ENCODE assay signal across 20 cellular contexts in genomic region chr6:45614488-45615285, GRCh38.
A peak's percentile ranks its signal among the peaks of the same experiment; 100 is the strongest.
DNase-seq lines count a peak whose midpoint lies in the region; ATAC-seq, FAIRE-seq and TF ChIP-seq lines count a peak whose summit lies in the region.
"Had no signal": no experiment of that assay in that cellular context is flagged by ENCODE, and none has a peak within 500 bp of the region (broad histone marks: within the 10 kb centered on the region; RNA-seq: fewer than 3 reads in every experiment).

No MANE protein-coding gene starts in this region.

- H3K56ac ChIP-seq in IMR-90 (ENCODE audit: extremely low read depth, insufficient read depth, low read length), result no peak overlapping the region

- intact Hi-C loops in IMR-90 (cut with micrococcal nuclease), result no loop called here

- TF ChIP-seq RAD21 in A549 (conservative IDR thresholded peaks at IDR 0.05 in 1 of 2, IDR thresholded peaks at IDR 0.05 in 1 of 2) (no peak), IMR-90 (IDR thresholded peaks at IDR 0.05; ENCODE audit: low read length) (no peak)

- CTCF ChIA-PET in A549 (lab: Yijun Ruan, JAX) (interaction anchor here (1.1 kb wide), 1 partner anchor 959 kb away, joined by 3 read pairs; no protein-coding TSS in a partner anchor), IMR-90 (lab: Yijun Ruan, JAX) (no interaction called here)

- H2AK5ac ChIP-seq in IMR-90 (ENCODE audit: low read depth, low read length), result 0 out of 2 replicates have a peak overlapping the region, but pooled peaks have one; percentile 8

- no TSS peak for BruUV-seq in IMR-90 (replicated peaks; lab: Mats Ljungman, UMichigan)

- H2AK9ac ChIP-seq in IMR-90 (replicated peaks; ENCODE audit: low read depth, low read length, poor library complexity), result no peak overlapping the region

- in situ Hi-C loops in IMR-90 (cut with MboI; ENCODE audit: low sequenced_read_pairs), result no loop called here

- H4K20me1 ChIP-seq in IMR-90 (ENCODE audit: insufficient read depth, low read length), result no peaks in the 10 kb centered on the region

- no peak overlapping the region for H3K14ac ChIP-seq in IMR-90 (replicated peaks; ENCODE audit: low read depth, low read length)

- TF ChIP-seq CTCF in A549 (IDR thresholded peaks at IDR 0.05), result no peak
- TF ChIP-seq CTCF in IMR-90 (conservative IDR thresholded peaks at IDR 0.05; ENCODE audit: low read depth, low read length), result no peak
- TF ChIP-seq CTCF in RWPE2 (IDR thresholded peaks at IDR 0.05; ENCODE audit: poor library complexity, severe bottlenecking), result no peak

- no peak for FAIRE-seq in A549 (lab: Jason Lieb, UNC)
- FAIRE-seq: H54 had no signal

- no peak overlapping the region for H2BK5ac ChIP-seq in IMR-90 (ENCODE audit: low read depth, low read length, poor library complexity, severe bottlenecking)

- ATAC-seq in A549 (no peak), IMR-90 (ENCODE audit: low read depth) (no peak), RWPE2 (ENCODE audit: low read depth) (peak; percentile 69), esophagus mucosa (peak; percentile 57), GM21737 (IDR thresholded peaks at IDR 0.05; ENCODE audit: unreplicated experiment) (no peak), GM18505 (IDR thresholded peaks at IDR 0.05; ENCODE audit: unreplicated experiment) (no peak)
- ATAC-seq: stimulated activated memory B cell treated with anti-CD40 and anti-IgM and Interleukin-4, amounts not matched to agents 10 μg/mL and 1 μg/mL and 100 μg/mL, for 72 hours; T-cell had no signal

- H3K9me1 ChIP-seq in IMR-90 (ENCODE audit: insufficient read depth, low read length), result no peaks in the 10 kb centered on the region

- no peak overlapping the region for H2BK20ac ChIP-seq in IMR-90 (ENCODE audit: low read depth, low read length)

- no peak for TF ChIP-seq EP300 in A549 (IDR thresholded peaks at IDR 0.05)

- H3K27ac ChIP-seq in A549, result no peak overlapping the region
- no peak overlapping the region for H3K27ac ChIP-seq in IMR-90 (ENCODE audit: insufficient read depth, low read length)
- peak overlapping the region; percentile 44 for H3K27ac ChIP-seq in RWPE2 (ENCODE audit: poor library complexity, severe bottlenecking)

- POLR2A ChIA-PET in A549 (lab: Yijun Ruan, JAX), result no interaction called here
- POLR2A ChIA-PET in IMR-90 (lab: Charles Lee; ENCODE audit: unreplicated experiment), result no interaction called here

- no peak overlapping the region for H4K91ac ChIP-seq in IMR-90 (ENCODE audit: insufficient read depth, low read depth, low read length)

- no peak for DNase-seq in A549 (ENCODE audit: low read depth in 1 of 2, low spot score in 1 of 2)
- DNase-seq in IMR-90, result peak; percentile 38
- no peak for DNase-seq in RWPE2 (ENCODE audit: low spot score)
- DNase-seq in NCI-H2196 treated with DMSO at 0.1 percent for 48 hours (lab: John Stamatoyannopoulos, UW; ENCODE audit: unreplicated experiment), result no peak
- DNase-seq in retina, result no peak
- DNase-seq: ACHN; activated CD4-positive, alpha-beta T cell treated with anti-CD3 and anti-CD28 coated beads for 48 hours; amniotic stem cell; DMS 273 treated with DMSO at 0.1 percent for 48 hours; NCI-H1105 treated with DMSO at 0.1 percent for 48 hours; NCI-H2107; NCI-H524 treated with DMSO at 0.1 percent for 48 hours; nephron progenitor cell; SHP77 treated with DMSO at 0.1 percent for 48 hours; T-cell had no signal

- H3K4me1 ChIP-seq in A549 (0 out of 3 replicates have a peak, but pooled peaks cover 4% of the 10 kb centered on the region), IMR-90 (ENCODE audit: control insufficient read depth, insufficient read depth, low read length) (no peaks in the 10 kb centered on the region), RWPE2 (ENCODE audit: insufficient read depth, poor library complexity, severe bottlenecking) (peaks cover 34% of the 10 kb centered on the region)

- H3K9ac ChIP-seq in IMR-90 (ENCODE audit: low read depth, low read length), result no peak overlapping the region

- no peaks in the 10 kb centered on the region for H3K27me3 ChIP-seq in IMR-90 (ENCODE audit: control insufficient read depth, insufficient read depth, low read length)
- H3K27me3 ChIP-seq in RWPE2 (ENCODE audit: insufficient read depth, poor library complexity, severe bottlenecking), result no peaks in the 10 kb centered on the region

- no peak overlapping the region for H3K18ac ChIP-seq in IMR-90 (ENCODE audit: low read depth, low read length)

- TF ChIP-seq POLR2A in A549 (IDR thresholded peaks at IDR 0.05; ENCODE audit: low read length) (no peak), IMR-90 (IDR thresholded peaks at IDR 0.05; ENCODE audit: low read depth, low read length) (no peak), GM18505 (IDR thresholded peaks at IDR 0.05; ENCODE audit: borderline replicate concordance, extremely low read depth, insufficient read depth, insufficient read length) (no peak)

- H3K79me1 ChIP-seq in IMR-90 (ENCODE audit: low read depth in 1 of 2, low read length in 2 of 2), result no peaks in the 10 kb centered on the region

- dilution Hi-C loops in IMR-90 (cut with HindIII; ENCODE audit: low sequenced_read_pairs, unreplicated experiment), result no loop called here

- no peak overlapping the region for H4K5ac ChIP-seq in IMR-90 (ENCODE audit: low read depth, low read length)

- no peak overlapping the region for H3K4ac ChIP-seq in IMR-90 (ENCODE audit: low read depth, low read length)

- no peak overlapping the region for H3K4me3 ChIP-seq in A549
- H3K4me3 ChIP-seq in IMR-90 (ENCODE audit: insufficient read depth, low read depth, low read length), result no peak overlapping the region
- H3K4me3 ChIP-seq in RWPE2 (ENCODE audit: severe bottlenecking), result no peak overlapping the region

- H4K8ac ChIP-seq in IMR-90 (ENCODE audit: low read depth in 2 of 2, low read length in 2 of 2), result no peak overlapping the region

- WGBS in A549 (ENCODE audit: missing lambda C conversion rate), result 57% methylated on average over 4 of the region's 4 CpGs
- no CpG with 5 or more reads among the region's 4 CpGs for WGBS in IMR-90 (ENCODE audit: extremely low coverage in 2 of 2, insufficient read length in 1 of 2), 2 experiments

- no peaks in the 10 kb centered on the region for H3K9me3 ChIP-seq in A549
- H3K9me3 ChIP-seq in IMR-90 (ENCODE audit: control insufficient read depth, insufficient read depth, low read length), result no peaks in the 10 kb centered on the region
- H3K9me3 ChIP-seq in RWPE2 (ENCODE audit: severe bottlenecking), result no peaks in the 10 kb centered on the region

- no peak overlapping the region for H3K23ac ChIP-seq in IMR-90 (ENCODE audit: low read depth, low read length)

- 0 out of 3 replicates have a peak overlapping the region, but pooled peaks have one; percentile 17 for H3K4me2 ChIP-seq in A549
- H3K4me2 ChIP-seq in IMR-90 (ENCODE audit: low read depth, low read length), result no peak overlapping the region

- H2BK120ac ChIP-seq in IMR-90 (ENCODE audit: low read depth, low read length), result no peak overlapping the region

- H2BK15ac ChIP-seq in IMR-90 (ENCODE audit: low read depth, low read length), result no peak overlapping the region

- no peak overlapping the region for H2AFZ ChIP-seq in IMR-90 (replicated peaks; ENCODE audit: low read length, poor library complexity)

- no peaks in the 10 kb centered on the region for H3K36me3 ChIP-seq in IMR-90 (ENCODE audit: control insufficient read depth, insufficient read depth, low read length)
- H3K36me3 ChIP-seq in RWPE2 (ENCODE audit: low read depth), result no peaks in the 10 kb centered on the region

TF ChIP-seq in A549, 52 proteins besides CTCF, POLR2A, EP300 and RAD21 (continues in another document):
- TF ChIP-seq KDM5A (IDR thresholded peaks at IDR 0.05) (no peak), TP53 (CRISPR knock-in tag; IDR thresholded peaks at IDR 0.05) (no peak), FOSL2 (IDR thresholded peaks at IDR 0.05) (no peak), FOSL2 (CRISPR knock-in tag; IDR thresholded peaks at IDR 0.05) (no peak), HOXB5 (CRISPR knock-in tag; IDR thresholded peaks at IDR 0.05) (no peak), EHF (CRISPR knock-in tag; IDR thresholded peaks at IDR 0.05) (no peak), RCOR1 (IDR thresholded peaks at IDR 0.05; ENCODE audit: low read depth, low read length) (no peak), CEBPB (IDR thresholded peaks at IDR 0.05) (no peak), HDAC2 (IDR thresholded peaks at IDR 0.05) (no peak), FOSB (CRISPR knock-in tag; IDR thresholded peaks at IDR 0.05) (no peak), CBX2 (IDR thresholded peaks at IDR 0.05; ENCODE audit: borderline replicate concordance, low read depth) (no peak)
- TF ChIP-seq, protein P1, sequence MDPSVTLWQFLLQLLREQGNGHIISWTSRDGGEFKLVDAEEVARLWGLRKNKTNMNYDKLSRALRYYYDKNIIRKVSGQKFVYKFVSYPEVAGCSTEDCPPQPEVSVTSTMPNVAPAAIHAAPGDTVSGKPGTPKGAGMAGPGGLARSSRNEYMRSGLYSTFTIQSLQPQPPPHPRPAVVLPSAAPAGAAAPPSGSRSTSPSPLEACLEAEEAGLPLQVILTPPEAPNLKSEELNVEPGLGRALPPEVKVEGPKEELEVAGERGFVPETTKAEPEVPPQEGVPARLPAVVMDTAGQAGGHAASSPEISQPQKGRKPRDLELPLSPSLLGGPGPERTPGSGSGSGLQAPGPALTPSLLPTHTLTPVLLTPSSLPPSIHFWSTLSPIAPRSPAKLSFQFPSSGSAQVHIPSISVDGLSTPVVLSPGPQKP (IDR thresholded peaks at IDR 0.05; ENCODE audit: low read depth, low read length), result no peak

TF ChIP-seq in IMR-90, 13 proteins besides CTCF, POLR2A, EP300 and RAD21:
- TF ChIP-seq CEBPB (IDR thresholded peaks at IDR 0.05; ENCODE audit: low read depth, low read length) (peak; percentile 35; the same call in 1 of the 2 replicates), MAZ (IDR thresholded peaks at IDR 0.05; ENCODE audit: borderline replicate concordance, low read depth, low read length) (no peak), MXI1 (IDR thresholded peaks at IDR 0.05; ENCODE audit: borderline replicate concordance, low read depth, low read length) (no peak), USF2 (IDR thresholded peaks at IDR 0.05; ENCODE audit: low read depth, low read length) (no peak)

Comparison
In these comparisons a context has a peak if more than half of its experiments do, and no peak if none do; other contexts are left out.
1. ATAC-seq: peak in RWPE2 (single experiment) and esophagus mucosa (single experiment); none in A549 (0 of 2), IMR-90 (single experiment), GM21737 (single experiment) and GM18505 (single experiment).